In the genomic region with DNA sequence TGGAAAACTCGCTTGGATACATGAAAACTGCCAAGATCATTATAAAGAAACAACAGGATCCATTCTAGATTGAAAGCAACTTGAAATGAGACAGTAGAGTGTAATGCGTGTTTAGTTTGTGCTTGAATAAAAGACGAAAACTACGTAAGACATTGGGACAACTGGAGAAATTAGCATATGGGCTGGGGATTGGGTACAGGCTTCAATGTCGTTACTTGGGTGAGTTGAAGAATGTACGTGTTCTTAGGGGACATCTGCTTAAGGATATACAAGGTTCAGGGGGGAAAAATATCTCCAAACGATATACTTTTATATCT, we compare ENCODE assay signal across 6 cellular contexts. TPM values are rescaled to one million over a fixed set of nuclear protein-coding genes. Genes with fewer than 3 reads are reported as not detected.
A peak's percentile ranks its signal among the peaks of the same experiment; 100 is the strongest.
DNase-seq lines count a peak whose midpoint lies in the region; ATAC-seq lines count a peak whose summit lies in the region.

No MANE protein-coding gene starts in this region.

- DNase-seq in activated naive CD4-positive, alpha-beta T cell treated with anti-CD3 and anti-CD28 coated beads for 36 hours = no peak
- no peak for DNase-seq in activated naive CD4-positive, alpha-beta T cell (lab: John Stamatoyannopoulos, UW)
- no peak for DNase-seq in kidney tubule cell (ENCODE audit: low spot score)

- intact Hi-C loops in activated naive CD4-positive, alpha-beta T cell treated with anti-CD3 and anti-CD28 coated beads for 36 hours (cut with micrococcal nuclease) = loop anchor here (1.0 kb wide), 9 partner anchors 22 to 827 kb away; a partner anchor contains a TSS

- peak overlapping the region; percentile 99 for H3K27ac Mint-ChIP-seq in activated naive CD4-positive, alpha-beta T cell treated with anti-CD3 and anti-CD28 coated beads for 36 hours
- peak overlapping the region; percentile 93 for H3K27ac Mint-ChIP-seq in stimulated activated memory B cell treated with anti-CD40 and anti-IgM and Interleukin-4, amounts not matched to agents 10 μg/mL and 1 μg/mL and 100 μg/mL, for 72 hours

- H3K36me3 Mint-ChIP-seq in activated naive CD4-positive, alpha-beta T cell treated with anti-CD3 and anti-CD28 coated beads for 36 hours (ENCODE audit: low read depth) = peaks cover 68% of the 10 kb centered on the region
- H3K36me3 Mint-ChIP-seq in stimulated activated memory B cell treated with anti-CD40 and anti-IgM and Interleukin-4, amounts not matched to agents 10 μg/mL and 1 μg/mL and 100 μg/mL, for 72 hours = peaks cover 57% of the 10 kb centered on the region

- H3K9me3 Mint-ChIP-seq in activated naive CD4-positive, alpha-beta T cell treated with anti-CD3 and anti-CD28 coated beads for 36 hours = peaks cover 13% of the 10 kb centered on the region
- no peaks in the 10 kb centered on the region for H3K9me3 Mint-ChIP-seq in stimulated activated memory B cell treated with anti-CD40 and anti-IgM and Interleukin-4, amounts not matched to agents 10 μg/mL and 1 μg/mL and 100 μg/mL, for 72 hours

- H3K4me1 Mint-ChIP-seq in activated naive CD4-positive, alpha-beta T cell treated with anti-CD3 and anti-CD28 coated beads for 36 hours (ENCODE audit: low read depth) = peaks cover 46% of the 10 kb centered on the region
- H3K4me1 Mint-ChIP-seq in stimulated activated memory B cell treated with anti-CD40 and anti-IgM and Interleukin-4, amounts not matched to agents 10 μg/mL and 1 μg/mL and 100 μg/mL, for 72 hours = peaks cover 25% of the 10 kb centered on the region

- ATAC-seq in esophagus mucosa (peak; percentile 4), HG03025 (IDR thresholded peaks at IDR 0.05; ENCODE audit: low FRiP score, unreplicated experiment) (no peak)
- ATAC-seq in stimulated activated memory B cell treated with anti-CD40 and anti-IgM and Interleukin-4, amounts not matched to agents 10 μg/mL and 1 μg/mL and 100 μg/mL, for 72 hours = no peak

- no peaks in the 10 kb centered on the region for H3K27me3 Mint-ChIP-seq in activated naive CD4-positive, alpha-beta T cell treated with anti-CD3 and anti-CD28 coated beads for 36 hours (ENCODE audit: low read depth)
- H3K27me3 Mint-ChIP-seq in stimulated activated memory B cell treated with anti-CD40 and anti-IgM and Interleukin-4, amounts not matched to agents 10 μg/mL and 1 μg/mL and 100 μg/mL, for 72 hours = no peaks in the 10 kb centered on the region

- CTCF ChIA-PET in activated naive CD4-positive, alpha-beta T cell treated with anti-CD3 and anti-CD28 coated beads for 36 hours (lab: Charles Lee) = no interaction called here

- peak overlapping the region; percentile 100 for H3K4me3 Mint-ChIP-seq in activated naive CD4-positive, alpha-beta T cell treated with anti-CD3 and anti-CD28 coated beads for 36 hours
- H3K4me3 Mint-ChIP-seq in stimulated activated memory B cell treated with anti-CD40 and anti-IgM and Interleukin-4, amounts not matched to agents 10 μg/mL and 1 μg/mL and 100 μg/mL, for 72 hours = peak overlapping the region; percentile 91

RNA-seq across cellular contexts. Expression of a gene that starts 0.5 kb away (rescaled TPM):
- 10 to 100 TPM; 24.5 to 27.7 TPM for total RNA-seq in activated naive CD4-positive, alpha-beta T cell treated with anti-CD3 and anti-CD28 coated beads for 36 hours
- 18.6 TPM for total RNA-seq in esophagus mucosa

RNA-seq across cellular contexts. Expression of a gene that starts 22.1 kb away (rescaled TPM):
- total RNA-seq in activated naive CD4-positive, alpha-beta T cell treated with anti-CD3 and anti-CD28 coated beads for 36 hours = 1 to 10 TPM; 1.2 to 1.3 TPM
- total RNA-seq in esophagus mucosa = 2.5 TPM

RNA-seq across cellular contexts. Expression of a gene that starts 26.0 kb away (rescaled TPM):
- total RNA-seq in activated naive CD4-positive, alpha-beta T cell treated with anti-CD3 and anti-CD28 coated beads for 36 hours = 1 to 10 TPM; 3.2 to 3.6 TPM
- total RNA-seq in esophagus mucosa = 2.9 TPM

RNA-seq across cellular contexts. Expression of a gene that starts 48.6 kb away (rescaled TPM):
- 1 to 10 TPM; 6.1 to 7.4 TPM for total RNA-seq in activated naive CD4-positive, alpha-beta T cell treated with anti-CD3 and anti-CD28 coated beads for 36 hours
- 3.5 TPM for total RNA-seq in esophagus mucosa

RNA-seq across cellular contexts. Expression of a gene that starts 57.8 kb away (rescaled TPM):
- total RNA-seq in activated naive CD4-positive, alpha-beta T cell treated with anti-CD3 and anti-CD28 coated beads for 36 hours = under 1 TPM; 0.40 to 0.41 TPM
- total RNA-seq in esophagus mucosa = 1.1 TPM
